ENCODE assay signal across 9 cellular contexts in genomic region chr14:76810525-76810924, GRCh38. TPM values are rescaled to one million over a fixed set of nuclear protein-coding genes. Genes with fewer than 3 reads are reported as not detected.
DNase-seq lines count a peak whose midpoint lies in the region; ATAC-seq and TF ChIP-seq lines count a peak whose summit lies in the region.
"Had no signal": no experiment of that assay in that cellular context is flagged by ENCODE, and none has a peak within 500 bp of the region (broad histone marks: within the 10 kb centered on the region; RNA-seq: fewer than 3 reads in every experiment).

No MANE protein-coding gene starts in this region.

- H3K4me1 ChIP-seq in CD4-positive, alpha-beta memory T cell (ENCODE audit: insufficient read depth, low read length): peaks cover 24% of the 10 kb centered on the region

- H3K9me3 Mint-ChIP-seq in CD4-positive, alpha-beta memory T cell: no peaks in the 10 kb centered on the region
- H3K9me3 Mint-ChIP-seq in neural crest cell: no peaks in the 10 kb centered on the region

- TF ChIP-seq CTCF in NB4 (IDR thresholded peaks at IDR 0.05; ENCODE audit: low read depth, low read length): no peak
- TF ChIP-seq CTCF in coronary artery (IDR thresholded peaks at IDR 0.05): no peak
- TF ChIP-seq CTCF in neural crest cell (conservative IDR thresholded peaks at IDR 0.05): no peak

- ATAC-seq in GM18498 (IDR thresholded peaks at IDR 0.05; ENCODE audit: unreplicated experiment) (no peak), esophagus mucosa (no peak), GM21528 (IDR thresholded peaks at IDR 0.05; ENCODE audit: low FRiP score, unreplicated experiment) (no peak)

- peaks cover 31 to 37% of the 10 kb centered on the region in 2 donors for H3K36me3 Mint-ChIP-seq in CD4-positive, alpha-beta memory T cell
- H3K36me3 Mint-ChIP-seq in neural crest cell (ENCODE audit: low read depth): peaks cover 7% of the 10 kb centered on the region

- H3K27ac Mint-ChIP-seq in CD4-positive, alpha-beta memory T cell: peak overlapping the region in 6 of 7 donors; percentile 71 to 97 (median 86)
- H3K27ac Mint-ChIP-seq in neural crest cell (ENCODE audit: unreplicated experiment): no peak overlapping the region

- TF ChIP-seq POLR2A in NB4 (IDR thresholded peaks at IDR 0.05; ENCODE audit: extremely low read depth, insufficient read length): no peak

- H3K4me3 ChIP-seq in CD4-positive, alpha-beta memory T cell (ENCODE audit: low read length in 2 of 2): no peak overlapping the region
- H3K4me3 ChIP-seq in NB4 (ENCODE audit: low read depth, low read length) (peak overlapping the region; percentile 86), coronary artery (peak overlapping the region; percentile 94)

- intact Hi-C loops in CD4-positive, alpha-beta memory T cell (cut with micrococcal nuclease): loop anchor here (2.0 to 5.0 kb wide), 3 partner anchors 26 to 658 kb away; partner anchors contain the start of genes GPATCH2L, SAMD15 and TMED8

- H3K27me3 ChIP-seq in CD4-positive, alpha-beta memory T cell (ENCODE audit: insufficient read depth, low read length): no peaks in the 10 kb centered on the region

- peaks cover 21 to 37% (median 29%) of the 10 kb centered on the region in 4 donors for H3K4me1 Mint-ChIP-seq in CD4-positive, alpha-beta memory T cell
- peaks cover 30% of the 10 kb centered on the region for H3K4me1 Mint-ChIP-seq in neural crest cell

- POLR2A ChIA-PET in CD4-positive, alpha-beta memory T cell (lab: Charles Lee; ENCODE audit: partially characterized antibody): interaction anchor here (0.8 to 2.7 kb wide), 5 partner anchors 42 to 510 kb away, joined by 3 to 13 read pairs (median 4); partner anchors contain the start of genes GSTZ1, POMT2 and VASH1

- peaks cover 0 to 2% of the 10 kb centered on the region in 2 donors for H3K27me3 Mint-ChIP-seq in CD4-positive, alpha-beta memory T cell
- H3K27me3 Mint-ChIP-seq in neural crest cell (ENCODE audit: low read depth): no peaks in the 10 kb centered on the region

- H3K27ac ChIP-seq in CD4-positive, alpha-beta memory T cell (ENCODE audit: low read depth, low read length): peak overlapping the region; percentile 0
- H3K27ac ChIP-seq in coronary artery: peak overlapping the region in 1 of 2 donors; percentile 8
- H3K27ac ChIP-seq: epithelial cell of prostate had no signal

- DNase-seq in CD4-positive, alpha-beta memory T cell: no peak
- DNase-seq in NB4 (ENCODE audit: low read depth): no peak
- no peak for DNase-seq in coronary artery (ENCODE audit: low spot score)
- DNase-seq in neural crest cell (ENCODE audit: low read depth, low spot score): no peak
- DNase-seq in GM19238 (ENCODE audit: insufficient read length, low spot score): no peak

- CTCF ChIA-PET in CD4-positive, alpha-beta memory T cell (lab: Charles Lee; ENCODE audit: partially characterized antibody): interaction anchor here (0.6 to 6.7 kb wide), 9 partner anchors 8 to 505 kb away, joined by 3 to 74 read pairs (median 4); no protein-coding TSS in a partner anchor

- no peaks in the 10 kb centered on the region for H3K9me3 ChIP-seq in CD4-positive, alpha-beta memory T cell (ENCODE audit: control insufficient read depth in 1 of 2, low read length in 2 of 2)

- peaks cover 32% of the 10 kb centered on the region for H3K36me3 ChIP-seq in CD4-positive, alpha-beta memory T cell (ENCODE audit: insufficient read depth, low read length)

- peak overlapping the region; percentile 81 to 98 (median 92) for H3K4me3 Mint-ChIP-seq in CD4-positive, alpha-beta memory T cell
- peak overlapping the region; percentile 96 for H3K4me3 Mint-ChIP-seq in neural crest cell

RNA-seq across cellular contexts. Expression of gene ANGEL1, which starts 2.2 kb away (rescaled TPM):
- 10 to 100 TPM; 26.1 to 28.0 TPM for total RNA-seq in CD4-positive, alpha-beta memory T cell
- 10 to 100 TPM; 17.9 to 32.0 TPM for polyA plus RNA-seq in CD4-positive, alpha-beta memory T cell
- total RNA-seq in neural crest cell: 37.2 and 38.8 TPM in 2 replicates
- total RNA-seq in esophagus mucosa: 9.3 TPM

RNA-seq across cellular contexts. Expression of gene LRRC74A, which starts 15.7 kb away (rescaled TPM):
- total RNA-seq in CD4-positive, alpha-beta memory T cell: not detected
- polyA plus RNA-seq in CD4-positive, alpha-beta memory T cell: not detected
- total RNA-seq in neural crest cell (not detected in 2 replicates), esophagus mucosa (not detected)

RNA-seq across cellular contexts. Expression of gene VASH1, which starts 49.3 kb away (rescaled TPM):
- 10 to 100 TPM in 1 of 2 experiments, 1 to 10 TPM in 1; 9.3 to 12.6 TPM for total RNA-seq in CD4-positive, alpha-beta memory T cell
- polyA plus RNA-seq in CD4-positive, alpha-beta memory T cell: 1 to 10 TPM in 1 of 2 donors, under 1 TPM in 1; 0.59 to 1.8 TPM
- total RNA-seq in neural crest cell (68.1 and 72.0 TPM in 2 replicates), esophagus mucosa (1.4 TPM)

Comparison
In these comparisons a context has a peak if more than half of its experiments do, and no peak if none do; other contexts are left out.
1. H3K4me3 ChIP-seq: peak in NB4 (single experiment) and coronary artery (single experiment); none in CD4-positive, alpha-beta memory T cell (0 of 2).